ENCODE assay signal across 8 cellular contexts in genomic region chr3:66500575-66501482, GRCh38. TPM values are rescaled to one million over a fixed set of nuclear protein-coding genes. Genes with fewer than 3 reads are reported as not detected.
DNase-seq lines count a peak whose midpoint lies in the region; ATAC-seq and TF ChIP-seq lines count a peak whose summit lies in the region.

LRIG1 (minus strand) TSS chr3:66501022; CDS start chr3:66500407, 615 bp downstream.

- CTCF ChIA-PET in A673 (lab: Charles Lee) = no interaction called here
- CTCF ChIA-PET in activated B cell treated with CpG ODN at 0.5 μM for 24 hours (lab: Charles Lee) = interaction anchor here (0.8 to 1.1 kb wide), 2 partner anchors 10 to 32 kb away, joined by 4 read pairs; no protein-coding TSS in a partner anchor

- H3K36me3 ChIP-seq in A673 (ENCODE audit: insufficient read depth, low read length, poor library complexity, severe bottlenecking) = no peaks in the 10 kb centered on the region

- H3K36me3 Mint-ChIP-seq in activated B cell treated with CpG ODN at 0.5 μM for 24 hours (ENCODE audit: low read depth) (no peaks in the 10 kb centered on the region), immature natural killer cell (no peaks in the 10 kb centered on the region)

- H3K4me1 Mint-ChIP-seq in activated B cell treated with CpG ODN at 0.5 μM for 24 hours (peaks cover 23% of the 10 kb centered on the region), immature natural killer cell (peaks cover 33 to 41% of the 10 kb centered on the region in 2 donors)

- POLR2A ChIA-PET in A673 (lab: Charles Lee; ENCODE audit: low non-redundant PET) = no interaction called here
- POLR2A ChIA-PET in activated B cell treated with CpG ODN at 0.5 μM for 24 hours (lab: Charles Lee) = interaction anchor here (1.0 to 2.8 kb wide), 2 partner anchors 31 to 93 kb away, joined by 3 to 12 read pairs; no protein-coding TSS in a partner anchor

- no peaks in the 10 kb centered on the region for H3K9me3 Mint-ChIP-seq in activated B cell treated with CpG ODN at 0.5 μM for 24 hours
- H3K9me3 Mint-ChIP-seq in immature natural killer cell = peaks cover 0 to 2% (median 0%) of the 10 kb centered on the region in 6 donors

- DNase-seq in A673 (ENCODE audit: low spot score) = peak; percentile 96
- DNase-seq in NCI-H2196 treated with DMSO at 0.1 percent for 48 hours (lab: John Stamatoyannopoulos, UW; ENCODE audit: unreplicated experiment) = peak; percentile 87
- DNase-seq in activated B cell treated with CpG ODN at 0.5 μM for 24 hours = peak; percentile 91
- peak; percentile 98 to 99 for DNase-seq in cardiac fibroblast (ENCODE audit: low read depth in 2 of 2)
- DNase-seq in immature natural killer cell = peak; percentile 96 to 97 (median 96)
- DNase-seq in smooth muscle cell of the brain vasculature (ENCODE audit: low read depth, low spot score) = peak; percentile 94

- H3K27ac ChIP-seq in A673 (ENCODE audit: low read depth, low read length, poor library complexity, severe bottlenecking) = peak within 1 kb of the TSS; percentile 83

- intact Hi-C loops in A673 (cut with micrococcal nuclease; ENCODE audit: unreplicated experiment) (loop anchor here (5.0 kb wide), 1 partner anchor 74 kb away; no protein-coding TSS in a partner anchor), activated B cell treated with CpG ODN at 0.5 μM for 24 hours (cut with micrococcal nuclease) (loop anchor here (1.0 to 10.0 kb wide), 10 partner anchors 29 to 1154 kb away; partner anchors contain the start of genes KBTBD8 and SUCLG2)

- BruUV-seq in A673 (replicated peaks; lab: Mats Ljungman, UMichigan) = no TSS peak

- peak; percentile 87 for ATAC-seq in GM18870 (IDR thresholded peaks at IDR 0.05; ENCODE audit: unreplicated experiment)
- peak; percentile 96 for ATAC-seq in HG03108 (IDR thresholded peaks at IDR 0.05; ENCODE audit: unreplicated experiment)
- ATAC-seq in activated B cell treated with CpG ODN at 0.5 μM for 24 hours (ENCODE audit: low read depth) = peak; percentile 96

- peak within 1 kb of the TSS; percentile 83 for H3K4me3 Mint-ChIP-seq in activated B cell treated with CpG ODN at 0.5 μM for 24 hours
- peak within 1 kb of the TSS; percentile 89 to 95 (median 91) for H3K4me3 Mint-ChIP-seq in immature natural killer cell

- H3K4me3 ChIP-seq in A673 (ENCODE audit: low read depth, low read length, poor library complexity, severe bottlenecking) = peak within 1 kb of the TSS; percentile 75
- peak within 1 kb of the TSS; percentile 74 to 86 for H3K4me3 ChIP-seq in cardiac fibroblast (replicated peaks in 1 of 2; ENCODE audit: low read depth in 2 of 2, low read length in 2 of 2)

- H3K27me3 ChIP-seq in A673 (replicated peaks; ENCODE audit: insufficient read depth, low read depth, low read length, poor library complexity) = no peaks in the 10 kb centered on the region

- no peaks in the 10 kb centered on the region for H3K9me3 ChIP-seq in A673 (ENCODE audit: low read depth, low read length, poor library complexity, severe bottlenecking)

- H3K27ac Mint-ChIP-seq in activated B cell treated with CpG ODN at 0.5 μM for 24 hours = peak within 1 kb of the TSS; percentile 50
- H3K27ac Mint-ChIP-seq in immature natural killer cell = peak within 1 kb of the TSS; percentile 39 to 82 (median 72)

- H3K27me3 Mint-ChIP-seq in activated B cell treated with CpG ODN at 0.5 μM for 24 hours (peaks cover 37% of the 10 kb centered on the region), immature natural killer cell (ENCODE audit: low read depth in 3 of 3) (peaks cover 4 to 11% (median 9%) of the 10 kb centered on the region in 3 donors)

- no peak for TF ChIP-seq CTCF in A673 (conservative IDR thresholded peaks at IDR 0.05; ENCODE audit: low read depth, low read length)
- TF ChIP-seq CTCF in activated B cell treated with CpG ODN at 0.5 μM for 24 hours (IDR thresholded peaks at IDR 0.05) = no peak
- TF ChIP-seq CTCF in cardiac fibroblast (IDR thresholded peaks at IDR 0.05; ENCODE audit: low read depth, low read length) = no peak

- H3K4me1 ChIP-seq in A673 (ENCODE audit: insufficient read depth, low read length, poor library complexity, severe bottlenecking) = peaks cover 18% of the 10 kb centered on the region

RNA-seq across cellular contexts. Expression of gene LRIG1, which starts in this region (rescaled TPM):
- 24.1 and 24.9 TPM in 2 replicates for total RNA-seq in A673 (2021)
- total RNA-seq in activated B cell treated with CpG ODN at 0.5 μM for 24 hours = 9.4 and 9.7 TPM in 2 replicates
- polyA plus RNA-seq in immature natural killer cell = 1 to 10 TPM; 4.4 to 9.7 (median 4.7) TPM

Comparison
In these comparisons a context has a peak if more than half of its experiments do, and no peak if none do; other contexts are left out.
1. Peak in every context shown above with its lines: DNase-seq, ATAC-seq, H3K4me3 ChIP-seq and H3K27ac ChIP-seq.